29 cellular contexts compared by ENCODE assay signal in the genomic region with DNA sequence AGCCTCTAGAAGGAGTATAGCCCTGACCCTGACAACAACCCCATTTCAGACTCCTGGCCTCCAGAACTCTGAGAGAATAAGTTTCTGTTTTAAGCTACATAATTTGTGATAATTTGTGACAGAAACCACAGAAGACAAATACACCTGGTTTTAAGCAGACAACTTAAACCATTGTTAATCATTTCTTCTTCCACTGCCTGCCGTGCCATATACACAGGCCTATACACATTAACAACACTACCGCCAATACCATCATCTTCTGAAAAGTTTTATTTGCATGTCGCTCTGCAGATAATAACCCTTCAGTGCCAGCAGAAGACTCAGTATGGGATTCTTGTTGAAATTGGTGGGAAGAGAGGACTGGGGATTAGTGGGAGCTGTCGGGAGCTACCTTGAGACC. TPM values are rescaled to one million over a fixed set of nuclear protein-coding genes. Genes with fewer than 3 reads are reported as not detected.
A peak's percentile ranks its signal among the peaks of the same experiment; 100 is the strongest.
DNase-seq lines count a peak whose midpoint lies in the region; ATAC-seq, FAIRE-seq and TF ChIP-seq lines count a peak whose summit lies in the region.
"Had no signal": no experiment of that assay in that cellular context is flagged by ENCODE, and none has a peak within 500 bp of the region (broad histone marks: within the 10 kb centered on the region; RNA-seq: fewer than 3 reads in every experiment).

No MANE protein-coding gene starts in this region.

- H3K79me2 ChIP-seq in HepG2 (ENCODE audit: insufficient read depth, low read length) = no peaks in the 10 kb centered on the region

- ATAC-seq in GM18517 (IDR thresholded peaks at IDR 0.05; ENCODE audit: unreplicated experiment) = peak; percentile 37
- peak; percentile 39 for ATAC-seq in GM19438 (IDR thresholded peaks at IDR 0.05; ENCODE audit: low read depth, unreplicated experiment)
- ATAC-seq in HG02884 (IDR thresholded peaks at IDR 0.05; ENCODE audit: unreplicated experiment) = peak; percentile 18
- ATAC-seq in HG03460 (IDR thresholded peaks at IDR 0.05; ENCODE audit: unreplicated experiment) = peak; percentile 75
- ATAC-seq in GM21619 (IDR thresholded peaks at IDR 0.05; ENCODE audit: unreplicated experiment) = no peak
- ATAC-seq in HepG2 = no peak
- ATAC-seq: A549, lower lobe of right lung, right lobe of liver had no signal

- CTCF ChIA-PET in HepG2 (lab: Yijun Ruan, JAX; ENCODE audit: low intra/inter-chr PET ratio, low total read pairs) = no interaction called here

- H3K27me3 ChIP-seq in BE2C (no peaks in the 10 kb centered on the region), HepG2 (ENCODE audit: control insufficient read depth in 1 of 2, insufficient read depth in 2 of 2, low read length in 2 of 2) (no peaks in the 10 kb centered on the region)
- H3K27me3 ChIP-seq: dorsolateral prefrontal cortex, MG63, right lobe of liver, vagina had no signal

- no peaks in the 10 kb centered on the region for H4K20me1 ChIP-seq in HepG2 (ENCODE audit: insufficient read depth, low read length)

- no peaks in the 10 kb centered on the region for H3K4me1 ChIP-seq in BE2C
- H3K4me1 ChIP-seq in HepG2 (ENCODE audit: insufficient read depth, low read length) = no peaks in the 10 kb centered on the region
- H3K4me1 ChIP-seq: A549, lower lobe of right lung, right lobe of liver, vagina had no signal

- intact Hi-C loops in HepG2 (cut with micrococcal nuclease; ENCODE audit: unreplicated experiment) = no loop called here

- no peak for TF ChIP-seq EP300 in HepG2 (IDR thresholded peaks at IDR 0.05; ENCODE audit: low read depth in 2 of 2, low read length in 2 of 2)
- no peak for TF ChIP-seq EP300 in HepG2 (CRISPR knock-in tag; IDR thresholded peaks at IDR 0.05; ENCODE audit: borderline replicate concordance)

- DNase-seq in BE2C (no peak), superior temporal gyrus (ENCODE audit: extremely low spot score) (no peak), HepG2 (ENCODE audit: low spot score) (no peak)
- DNase-seq: activated B cell treated with CpG ODN at 0.5 μM for 24 hours; activated CD4-positive, alpha-beta T cell treated with anti-CD3 and anti-CD28 coated beads, Interleukin-2, amount 50 U/mL, for 48 hours; activated CD8-positive, alpha-beta memory T cell treated with anti-CD3 and anti-CD28 coated beads, Interleukin-2, amount 50 U/mL, for 48 hours; activated gamma-delta T cell; activated naive CD8-positive, alpha-beta T cell treated with anti-CD3 and anti-CD28 coated beads, Interleukin-2, amount 50 U/mL, for 24 hours; dorsolateral prefrontal cortex; GF-D8; glutamatergic neuron; HCEC 1CT; lower lobe of right lung; MG63; NCI-H446 treated with DMSO at 0.1 percent for 48 hours; right lobe of liver; stimulated activated naive CD4-positive, alpha-beta T cell treated with Interleukin-2 at 50 U/mL for 16 hours; T1000 had no signal

- no peaks in the 10 kb centered on the region for H3K36me3 ChIP-seq in BE2C
- H3K36me3 ChIP-seq in HepG2 (replicated peaks in 1 of 2; ENCODE audit: control insufficient read depth in 1 of 2, insufficient read depth in 2 of 2, low read length in 2 of 2) = no peaks in the 10 kb centered on the region
- H3K36me3 ChIP-seq: lower lobe of right lung, MG63, right lobe of liver, thoracic aorta, vagina had no signal

- TF ChIP-seq RAD21 in HepG2 (CRISPR knock-in tag; IDR thresholded peaks at IDR 0.05) = no peak

- no peak for FAIRE-seq in HepG2 (lab: Jason Lieb, UNC)
- FAIRE-seq: A549 had no signal

- no peak overlapping the region for H2AFZ ChIP-seq in HepG2 (ENCODE audit: low read length)

- 45% methylated on average over 4 of the region's 4 CpGs for WGBS in HepG2 (ENCODE audit: low lambda C conversion rate)

- H3K4me3 ChIP-seq in BE2C (ENCODE audit: low read depth, low read length) (no peak overlapping the region), HepG2 (replicated peaks in 1 of 3; ENCODE audit: insufficient read depth in 1 of 3, low read depth in 2 of 3, low read length in 3 of 3) (no peak overlapping the region)
- H3K4me3 ChIP-seq: A549, dorsolateral prefrontal cortex, lower lobe of right lung, MG63, right lobe of liver, thoracic aorta, vagina had no signal

- H3K4me2 ChIP-seq in HepG2 (ENCODE audit: low read depth, low read length) = no peak overlapping the region
- H3K4me2 ChIP-seq: A549 had no signal

- H3K9me3 ChIP-seq in BE2C = no peaks in the 10 kb centered on the region
- H3K9me3 ChIP-seq in HepG2 (ENCODE audit: low read length) = 0 out of 2 replicates have a peak, but pooled peaks cover 25% of the 10 kb centered on the region
- H3K9me3 ChIP-seq: A549, lower lobe of right lung, MG63, right lobe of liver, thoracic aorta, vagina had no signal

- POLR2A ChIA-PET in HepG2 (lab: Yijun Ruan, JAX) = no interaction called here

- in situ Hi-C loops in HepG2 (cut with HindIII; ENCODE audit: extremely low pct_ligation_motif_present, low pct_unique_long_range_greater_than_20kb) = loop anchor here (25.0 kb wide), 3 partner anchors 741 to 1991 kb away; partner anchors contain the start of genes KRTAP23-1 and KRTAP27-1

- H3K9ac ChIP-seq in HepG2 (ENCODE audit: insufficient read depth, low read depth, low read length) = no peak overlapping the region

- no TSS peak for BruUV-seq in HepG2 (replicated peaks; lab: Mats Ljungman, UMichigan)

- TF ChIP-seq CTCF in BE2C (IDR thresholded peaks at IDR 0.05; ENCODE audit: low read depth, low read length) (no peak), HepG2 (CRISPR knock-in tag; IDR thresholded peaks at IDR 0.05) (no peak)

- H3K27ac ChIP-seq in HepG2 (ENCODE audit: extremely low read length, insufficient read depth, low read length) = no peak overlapping the region
- H3K27ac ChIP-seq: A549, dorsolateral prefrontal cortex, lower lobe of right lung, right lobe of liver, thoracic aorta, vagina had no signal

- TF ChIP-seq POLR2A in HepG2 (IDR thresholded peaks at IDR 0.05; ENCODE audit: insufficient read depth in 1 of 2, low read depth in 2 of 2, low read length in 2 of 2) = no peak

TF ChIP-seq in HepG2, 621 proteins besides CTCF, POLR2A, EP300 and RAD21 (continues in another document):
- TF ChIP-seq, protein P1, sequence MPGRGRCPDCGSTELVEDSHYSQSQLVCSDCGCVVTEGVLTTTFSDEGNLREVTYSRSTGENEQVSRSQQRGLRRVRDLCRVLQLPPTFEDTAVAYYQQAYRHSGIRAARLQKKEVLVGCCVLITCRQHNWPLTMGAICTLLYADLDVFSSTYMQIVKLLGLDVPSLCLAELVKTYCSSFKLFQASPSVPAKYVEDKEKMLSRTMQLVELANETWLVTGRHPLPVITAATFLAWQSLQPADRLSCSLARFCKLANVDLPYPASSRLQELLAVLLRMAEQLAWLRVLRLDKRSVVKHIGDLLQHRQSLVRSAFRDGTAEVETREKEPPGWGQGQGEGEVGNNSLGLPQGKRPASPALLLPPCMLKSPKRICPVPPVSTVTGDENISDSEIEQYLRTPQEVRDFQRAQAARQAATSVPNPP (CRISPR knock-in tag; IDR thresholded peaks at IDR 0.05) = no peak
- TF ChIP-seq IRF1 (CRISPR knock-in tag; IDR thresholded peaks at IDR 0.05; ENCODE audit: low read depth) (no peak), ZNF256 (CRISPR knock-in tag; conservative IDR thresholded peaks at IDR 0.05) (no peak), STAT5B (CRISPR knock-in tag; IDR thresholded peaks at IDR 0.05) (no peak), SNAPC2 (CRISPR knock-in tag; IDR thresholded peaks at IDR 0.05) (no peak), ZNF512 (CRISPR knock-in tag; IDR thresholded peaks at IDR 0.05) (no peak), ZFYVE20 (CRISPR knock-in tag; IDR thresholded peaks at IDR 0.05; ENCODE audit: borderline replicate concordance, low read depth) (no peak), ZNF430 (CRISPR knock-in tag; IDR thresholded peaks at IDR 0.05) (no peak)

RNA-seq across cellular contexts. Expression of gene KRTAP19-8, which starts 39.9 kb away (rescaled TPM):
- polyA plus RNA-seq in BE2C (2012; ENCODE audit: insufficient read depth, insufficient read length, low read depth) = not detected
- not detected in 2 replicates for total RNA-seq in HepG2 (2016; rRNA removed; fragmentation: Illumina TruSeq; extraction: Trizol)
- not detected in 2 replicates for total RNA-seq in HepG2 (2016; cell fraction: cytosol; rRNA removed; fragmentation: Illumina TruSeq; extraction: Trizol; ENCODE audit: low read depth)
- not detected in 2 replicates for total RNA-seq in HepG2 (2016; cell fraction: insoluble cytoplasmic fraction; rRNA removed; fragmentation: Illumina TruSeq; extraction: Trizol)
- total RNA-seq in HepG2 (2016; cell fraction: membrane; rRNA removed; fragmentation: Illumina TruSeq; extraction: Trizol) = not detected in 2 replicates
- not detected in 2 replicates for total RNA-seq in HepG2 (2016; cell fraction: nucleus; rRNA removed; fragmentation: Illumina TruSeq; extraction: Trizol)
- polyA plus RNA-seq in HepG2 (2011; rRNA removed) = not detected in 2 replicates
- not detected in 2 replicates for polyA plus RNA-seq in HepG2 (2011; cell fraction: cytosol; rRNA removed)
- not detected in 2 replicates for polyA plus RNA-seq in HepG2 (2011; cell fraction: nucleus; rRNA removed)
- polyA plus RNA-seq in HepG2 (2012) = not detected in 2 replicates
- not detected in 2 replicates for polyA plus RNA-seq in HepG2 (2016; cell fraction: cytosol; fragmentation: Illumina TruSeq; extraction: Trizol; ENCODE audit: low read depth)
- not detected in 2 replicates for polyA plus RNA-seq in HepG2 (2016; cell fraction: insoluble cytoplasmic fraction; fragmentation: Illumina TruSeq; extraction: Trizol; ENCODE audit: low read depth)
- not detected in 2 replicates for polyA plus RNA-seq in HepG2 (2016; cell fraction: membrane; fragmentation: Illumina TruSeq; extraction: Trizol; ENCODE audit: low read depth)
- not detected in 2 replicates for polyA plus RNA-seq in HepG2 (2016; cell fraction: nucleus; fragmentation: Illumina TruSeq; extraction: Trizol; ENCODE audit: insufficient read depth, low read depth)
- not detected in 2 replicates for polyA minus RNA-seq in HepG2 (2011; rRNA and poly(A)+ RNA removed; ENCODE audit: low replicate concordance)
- polyA minus RNA-seq in HepG2 (2011; cell fraction: cytosol; rRNA and poly(A)+ RNA removed) = not detected in 2 replicates
- polyA minus RNA-seq in HepG2 (2011; cell fraction: nucleus; rRNA and poly(A)+ RNA removed) = not detected in 2 replicates
- total RNA-seq: activated B cell treated with CpG ODN at 0.5 μM for 24 hours, dorsolateral prefrontal cortex, kidney epithelial cell, lower lobe of right lung, mucosa of gallbladder, right lobe of liver, thoracic aorta, vagina had no signal
- polyA plus RNA-seq: A549, neural cell had no signal

Comparison
In these comparisons a context has a peak if more than half of its experiments do, and no peak if none do; other contexts are left out.
1. ATAC-seq: peak in GM18517 (single experiment), GM19438 (single experiment), HG02884 (single experiment) and HG03460 (single experiment); none in GM21619 (single experiment) and HepG2 (single experiment).